In genomic region chr10:103481974-103482531, GRCh38 we compare ENCODE assay signal across 1 cellular context.
A peak's percentile ranks its signal among the peaks of the same experiment; 100 is the strongest.
TF ChIP-seq lines count a peak whose summit lies in the region.

No MANE protein-coding gene starts in this region.

TF ChIP-seq in HepG2, 621 proteins besides CTCF, POLR2A, EP300 and RAD21 (continued from another document):
- TF ChIP-seq, protein P1, sequence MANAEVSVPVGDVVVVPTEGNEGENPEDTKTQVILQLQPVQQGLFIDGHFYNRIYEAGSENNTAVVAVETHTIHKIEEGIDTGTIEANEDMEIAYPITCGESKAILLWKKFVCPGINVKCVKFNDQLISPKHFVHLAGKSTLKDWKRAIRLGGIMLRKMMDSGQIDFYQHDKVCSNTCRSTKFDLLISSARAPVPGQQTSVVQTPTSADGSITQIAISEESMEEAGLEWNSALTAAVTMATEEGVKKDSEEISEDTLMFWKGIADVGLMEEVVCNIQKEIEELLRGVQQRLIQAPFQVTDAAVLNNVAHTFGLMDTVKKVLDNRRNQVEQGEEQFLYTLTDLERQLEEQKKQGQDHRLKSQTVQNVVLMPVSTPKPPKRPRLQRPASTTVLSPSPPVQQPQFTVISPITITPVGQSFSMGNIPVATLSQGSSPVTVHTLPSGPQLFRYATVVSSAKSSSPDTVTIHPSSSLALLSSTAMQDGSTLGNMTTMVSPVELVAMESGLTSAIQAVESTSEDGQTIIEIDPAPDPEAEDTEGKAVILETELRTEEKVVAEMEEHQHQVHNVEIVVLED (CRISPR knock-in tag; IDR thresholded peaks at IDR 0.05; ENCODE audit: borderline replicate concordance), result 0 out of 2 replicates have a peak, but pooled peaks have one; percentile 28
- TF ChIP-seq HOXD1 (CRISPR knock-in tag; IDR thresholded peaks at IDR 0.05), result no peak
- TF ChIP-seq MAFG (CRISPR knock-in tag; IDR thresholded peaks at IDR 0.05), result no peak
- TF ChIP-seq GATAD2A (CRISPR knock-in tag; IDR thresholded peaks at IDR 0.05), result peak; percentile 29; the same call in 1 of the 2 replicates
- TF ChIP-seq ZNF780A (CRISPR knock-in tag; IDR thresholded peaks at IDR 0.05), result no peak
- no peak for TF ChIP-seq RFX1 (IDR thresholded peaks at IDR 0.05)
- TF ChIP-seq ZFP37 (CRISPR knock-in tag; IDR thresholded peaks at IDR 0.05; ENCODE audit: borderline replicate concordance), result no peak
- TF ChIP-seq MNT (IDR thresholded peaks at IDR 0.05), result 0 out of 2 replicates have a peak, but pooled peaks have one; percentile 12
- peak; percentile 54 for TF ChIP-seq ZFX (CRISPR knock-in tag; IDR thresholded peaks at IDR 0.05; ENCODE audit: low read depth)
- TF ChIP-seq ZNF354B (CRISPR knock-in tag; IDR thresholded peaks at IDR 0.05), result no peak
- no peak for TF ChIP-seq HHEX (CRISPR knock-in tag; IDR thresholded peaks at IDR 0.05)
- TF ChIP-seq RCOR2 (CRISPR knock-in tag; IDR thresholded peaks at IDR 0.05), result 0 out of 2 replicates have a peak, but pooled peaks have one; percentile 48
- TF ChIP-seq ZGPAT (CRISPR knock-in tag; IDR thresholded peaks at IDR 0.05), result no peak
- TF ChIP-seq MATR3 (CRISPR knock-in tag; IDR thresholded peaks at IDR 0.05), result no peak
- peak; percentile 20 for TF ChIP-seq TBL1XR1 (IDR thresholded peaks at IDR 0.05; ENCODE audit: borderline replicate concordance, low read length, partially characterized antibody)
- TF ChIP-seq ERF (CRISPR knock-in tag; IDR thresholded peaks at IDR 0.05), result peak; percentile 42; the same call in 1 of the 2 replicates
- no peak for TF ChIP-seq BORCS8-MEF2B (CRISPR knock-in tag; IDR thresholded peaks at IDR 0.05)
- no peak for TF ChIP-seq FOXA1 (IDR thresholded peaks at IDR 0.05)
- peak; percentile 61 for TF ChIP-seq FOXA1 (CRISPR knock-in tag; IDR thresholded peaks at IDR 0.05)
- TF ChIP-seq ZNF550 (CRISPR knock-in tag; IDR thresholded peaks at IDR 0.05; ENCODE audit: borderline replicate concordance), result no peak
- no peak for TF ChIP-seq AKNA (CRISPR knock-in tag; IDR thresholded peaks at IDR 0.05; ENCODE audit: borderline replicate concordance)
- 0 out of 2 replicates have a peak, but pooled peaks have one; percentile 22 for TF ChIP-seq TBX2 (CRISPR knock-in tag; IDR thresholded peaks at IDR 0.05; ENCODE audit: borderline replicate concordance)
- no peak for TF ChIP-seq ZNF576 (CRISPR knock-in tag; IDR thresholded peaks at IDR 0.05)
- TF ChIP-seq EEA1 (CRISPR knock-in tag; IDR thresholded peaks at IDR 0.05; ENCODE audit: borderline replicate concordance), result no peak
- 0 out of 2 replicates have a peak, but pooled peaks have one; percentile 16 for TF ChIP-seq SAP130 (CRISPR knock-in tag; IDR thresholded peaks at IDR 0.05; ENCODE audit: low read depth)
